1 cellular context compared by ENCODE assay signal in the genomic region with DNA sequence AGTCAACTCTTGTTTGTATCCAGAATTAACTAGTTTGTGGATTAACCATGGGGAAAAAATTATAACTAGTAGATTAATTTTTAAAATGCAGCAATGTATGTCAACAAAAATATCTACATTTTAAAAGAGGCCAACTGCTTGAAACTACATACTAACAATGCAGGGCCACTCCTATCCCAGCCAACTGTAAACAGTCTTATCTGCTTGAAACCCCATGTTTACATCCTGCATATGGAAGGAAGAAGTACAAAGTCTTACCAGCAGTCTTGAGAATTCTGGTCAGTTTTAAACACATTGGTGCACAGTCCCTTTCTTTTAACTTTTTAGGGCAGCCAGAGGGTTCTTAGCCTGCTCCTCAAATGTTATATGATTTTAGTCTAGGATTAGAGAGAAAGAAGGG.
TF ChIP-seq lines count a peak whose summit lies in the region.

No MANE protein-coding gene starts in this region.

TF ChIP-seq in IMR-90, 13 proteins besides CTCF, POLR2A, EP300 and RAD21:
- TF ChIP-seq MXI1 (IDR thresholded peaks at IDR 0.05; ENCODE audit: borderline replicate concordance, low read depth, low read length) (no peak), BHLHE40 (IDR thresholded peaks at IDR 0.05; ENCODE audit: low read depth, low read length) (no peak), MAFK (IDR thresholded peaks at IDR 0.05; ENCODE audit: low read depth, low read length) (no peak), MAZ (IDR thresholded peaks at IDR 0.05; ENCODE audit: borderline replicate concordance, low read depth, low read length) (no peak), CEBPB (IDR thresholded peaks at IDR 0.05; ENCODE audit: low read depth, low read length) (no peak), SMC3 (IDR thresholded peaks at IDR 0.05; ENCODE audit: low read depth, low read length) (no peak), FOS (IDR thresholded peaks at IDR 0.05; ENCODE audit: low read depth, low read length) (no peak), RCOR1 (IDR thresholded peaks at IDR 0.05; ENCODE audit: insufficient replicate concordance, low read length) (no peak), CHD1 (IDR thresholded peaks at IDR 0.05; ENCODE audit: low read depth, low read length) (no peak), RFX5 (IDR thresholded peaks at IDR 0.05; ENCODE audit: low read depth, low read length) (no peak), NFE2L2 (IDR thresholded peaks at IDR 0.05; ENCODE audit: low read depth, low read length) (no peak)
- TF ChIP-seq, protein P1, sequence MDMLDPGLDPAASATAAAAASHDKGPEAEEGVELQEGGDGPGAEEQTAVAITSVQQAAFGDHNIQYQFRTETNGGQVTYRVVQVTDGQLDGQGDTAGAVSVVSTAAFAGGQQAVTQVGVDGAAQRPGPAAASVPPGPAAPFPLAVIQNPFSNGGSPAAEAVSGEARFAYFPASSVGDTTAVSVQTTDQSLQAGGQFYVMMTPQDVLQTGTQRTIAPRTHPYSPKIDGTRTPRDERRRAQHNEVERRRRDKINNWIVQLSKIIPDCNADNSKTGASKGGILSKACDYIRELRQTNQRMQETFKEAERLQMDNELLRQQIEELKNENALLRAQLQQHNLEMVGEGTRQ (IDR thresholded peaks at IDR 0.05; ENCODE audit: low read depth, low read length), result no peak
- TF ChIP-seq, protein P2, sequence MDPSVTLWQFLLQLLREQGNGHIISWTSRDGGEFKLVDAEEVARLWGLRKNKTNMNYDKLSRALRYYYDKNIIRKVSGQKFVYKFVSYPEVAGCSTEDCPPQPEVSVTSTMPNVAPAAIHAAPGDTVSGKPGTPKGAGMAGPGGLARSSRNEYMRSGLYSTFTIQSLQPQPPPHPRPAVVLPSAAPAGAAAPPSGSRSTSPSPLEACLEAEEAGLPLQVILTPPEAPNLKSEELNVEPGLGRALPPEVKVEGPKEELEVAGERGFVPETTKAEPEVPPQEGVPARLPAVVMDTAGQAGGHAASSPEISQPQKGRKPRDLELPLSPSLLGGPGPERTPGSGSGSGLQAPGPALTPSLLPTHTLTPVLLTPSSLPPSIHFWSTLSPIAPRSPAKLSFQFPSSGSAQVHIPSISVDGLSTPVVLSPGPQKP (IDR thresholded peaks at IDR 0.05; ENCODE audit: borderline replicate concordance, low read depth, low read length), result no peak
